ENCODE assay signal across 10 cellular contexts in genomic region chr16:57797526-57798266, GRCh38. TPM values are rescaled to one million over a fixed set of nuclear protein-coding genes. Genes with fewer than 3 reads are reported as not detected.
DNase-seq lines count a peak whose midpoint lies in the region; ATAC-seq and TF ChIP-seq lines count a peak whose summit lies in the region.
"Had no signal": no experiment of that assay in that cellular context is flagged by ENCODE, and none has a peak within 500 bp of the region (broad histone marks: within the 10 kb centered on the region; RNA-seq: fewer than 3 reads in every experiment).

No MANE protein-coding gene starts in this region.

- H2AFZ ChIP-seq in neuronal stem cell (ENCODE audit: low read length), result no peak overlapping the region

- no peak for TF ChIP-seq CTCF in Peyer's patch (IDR thresholded peaks at IDR 0.05)

- H3K9ac ChIP-seq in neuronal stem cell (ENCODE audit: low read depth, low read length, poor library complexity), result peak overlapping the region; percentile 73

- no peak overlapping the region for H2BK12ac ChIP-seq in neuronal stem cell (ENCODE audit: low read length)

- no peak overlapping the region for H3K4ac ChIP-seq in neuronal stem cell (ENCODE audit: low read length)

- no peak overlapping the region for H2BK120ac ChIP-seq in neuronal stem cell (ENCODE audit: low read depth, low read length)

- H2BK15ac ChIP-seq in neuronal stem cell (ENCODE audit: low read length), result peak overlapping the region; percentile 87

- DNase-seq in D341Med (ENCODE audit: low spot score), result peak; percentile 35
- peak in 2 of 3 donors; percentile 68 to 79 for DNase-seq in Peyer's patch
- DNase-seq in left cardiac atrium, result no peak
- no peak for DNase-seq in neuronal stem cell (ENCODE audit: low spot score)
- no peak for DNase-seq in NCI-H345 treated with DMSO at 0.1 percent for 48 hours (lab: John Stamatoyannopoulos, UW; ENCODE audit: unreplicated experiment)
- DNase-seq in NCI-H2107 treated with DMSO at 0.1 percent for 48 hours (lab: John Stamatoyannopoulos, UW; ENCODE audit: unreplicated experiment), result no peak
- no peak for DNase-seq in KBM-7
- DNase-seq: central memory CD4-positive, alpha-beta T cell had no signal

- peak overlapping the region; percentile 31 for H3K14ac ChIP-seq in neuronal stem cell (ENCODE audit: low read length)

- no peak overlapping the region for H3K23ac ChIP-seq in neuronal stem cell (ENCODE audit: low read depth, low read length, poor library complexity)

- H3K36me3 ChIP-seq in Peyer's patch (peaks cover 0 to 30% (median 0%) of the 10 kb centered on the region in 3 donors), neuronal stem cell (replicated peaks in 1 of 2; ENCODE audit: control insufficient read depth in 2 of 2, insufficient read depth in 2 of 2, low read length in 2 of 2) (no peaks in the 10 kb centered on the region)

- H4K91ac ChIP-seq in neuronal stem cell (ENCODE audit: low read depth, low read length, poor library complexity), result no peak overlapping the region

- no peaks in the 10 kb centered on the region for H3K79me1 ChIP-seq in neuronal stem cell (ENCODE audit: low read depth, low read length)

- ATAC-seq in left cardiac atrium, result peak; percentile 16 to 56
- ATAC-seq in HG03280 (IDR thresholded peaks at IDR 0.05; ENCODE audit: unreplicated experiment), result no peak

- TF ChIP-seq POLR2A in Peyer's patch (IDR thresholded peaks at IDR 0.05), result peak in 1 of 2 donors; percentile 13

- in situ Hi-C loops in KBM-7 (cut with MboI; ENCODE audit: low pct_unique_long_range_greater_than_20kb, low sequenced_read_pairs), result no loop called here

- H3K4me1 ChIP-seq in Peyer's patch (peaks cover 0 to 55% (median 5%) of the 10 kb centered on the region in 4 donors), neuronal stem cell (ENCODE audit: control insufficient read depth in 2 of 2, insufficient read depth in 1 of 2, low read depth in 1 of 2, low read length in 2 of 2) (peaks cover 17 to 25% of the 10 kb centered on the region in 2 donors)

- no CpG with 5 or more reads among the region's 42 CpGs for WGBS in neuronal stem cell (ENCODE audit: extremely low coverage in 2 of 2, insufficient read length in 2 of 2, insufficient replicate concordance in 1 of 2), 2 donors

- H2BK5ac ChIP-seq in neuronal stem cell (ENCODE audit: low read length), result no peak overlapping the region

- H3K18ac ChIP-seq in neuronal stem cell (ENCODE audit: low read length), result peak overlapping the region; percentile 31

- peak overlapping the region in 2 of 4 donors; percentile 33 to 42 for H3K4me3 ChIP-seq in Peyer's patch
- H3K4me3 ChIP-seq in neuronal stem cell (ENCODE audit: low read length in 2 of 2), result peak overlapping the region in 1 of 2 donors; percentile 54
- H3K4me3 ChIP-seq: SJSA1 had no signal

- intact Hi-C loops in left cardiac atrium (cut with DNase I), result loop anchor here in 1 of 2 donors (5.0 kb wide), 1 partner anchor 35 kb away; no protein-coding TSS in a partner anchor

- H3K27ac ChIP-seq in Peyer's patch, result peak overlapping the region in 2 of 4 donors; percentile 55 to 68
- no peak overlapping the region for H3K27ac ChIP-seq in neuronal stem cell (replicated peaks; ENCODE audit: low read length)
- H3K27ac ChIP-seq: SJSA1 had no signal

- peak overlapping the region; percentile 58 for H2AK5ac ChIP-seq in neuronal stem cell (ENCODE audit: low read depth, low read length)

- H4K8ac ChIP-seq in neuronal stem cell (ENCODE audit: low read depth, low read length), result no peak overlapping the region

- peak overlapping the region; percentile 67 for H3K4me2 ChIP-seq in neuronal stem cell (ENCODE audit: insufficient read depth, low read length, poor library complexity, severe bottlenecking)

- H3K27me3 ChIP-seq in Peyer's patch (no peaks in the 10 kb centered on the region), neuronal stem cell (ENCODE audit: control insufficient read depth in 3 of 3, insufficient read depth in 3 of 3, low read depth in 1 of 3, low read length in 3 of 3) (peaks cover 0 to 45% (median 0%) of the 10 kb centered on the region in 3 experiments)
- H3K27me3 ChIP-seq: SJSA1 had no signal

- H3K9me3 ChIP-seq in Peyer's patch (no peaks in the 10 kb centered on the region), neuronal stem cell (replicated peaks in 1 of 2; ENCODE audit: control insufficient read depth in 2 of 2, insufficient read depth in 1 of 2, low read depth in 1 of 2, low read length in 2 of 2) (no peaks in the 10 kb centered on the region)
- H3K9me3 ChIP-seq: SJSA1 had no signal

RNA-seq across cellular contexts. Expression of gene KIFC3, which starts 4.6 kb away (rescaled TPM):
- total RNA-seq in Peyer's patch (100 to 1,000 TPM in 3 of 4 donors, 10 to 100 TPM in 1; 29.7 to 530 (median 272) TPM), left cardiac atrium (10 to 100 TPM; 37.1 to 55.4 TPM)
- 1.3 TPM for polyA plus RNA-seq in neuronal stem cell (2013, experiment 1 of 2)
- 1.1 TPM for polyA plus RNA-seq in neuronal stem cell (2013, experiment 2 of 2)

Comparison
In these comparisons a context has a peak if more than half of its experiments do, and no peak if none do; other contexts are left out.
1. DNase-seq: peak in D341Med (single experiment) and Peyer's patch (2 of 3); none in left cardiac atrium (single experiment), neuronal stem cell (single experiment), NCI-H345 treated with DMSO at 0.1 percent for 48 hours (single experiment), NCI-H2107 treated with DMSO at 0.1 percent for 48 hours (single experiment) and KBM-7 (single experiment).